5 cellular contexts compared by ENCODE assay signal in genomic region chr2:73688494-73688893, GRCh38. TPM values are rescaled to one million over a fixed set of nuclear protein-coding genes. Genes with fewer than 3 reads are reported as not detected.
"Had no signal": no experiment of that assay in that cellular context is flagged by ENCODE, and none has a peak within 500 bp of the region (broad histone marks: within the 10 kb centered on the region; RNA-seq: fewer than 3 reads in every experiment).

No MANE protein-coding gene starts in this region.

RNA-seq across cellular contexts. Expression of gene NAT8, which starts 46.3 kb away (rescaled TPM):
- total RNA-seq: M059J, PC-3, Right ventricle myocardium superior, SJSA1 had no signal
- polyA plus RNA-seq: SK-N-SH had no signal
